In the genomic region with DNA sequence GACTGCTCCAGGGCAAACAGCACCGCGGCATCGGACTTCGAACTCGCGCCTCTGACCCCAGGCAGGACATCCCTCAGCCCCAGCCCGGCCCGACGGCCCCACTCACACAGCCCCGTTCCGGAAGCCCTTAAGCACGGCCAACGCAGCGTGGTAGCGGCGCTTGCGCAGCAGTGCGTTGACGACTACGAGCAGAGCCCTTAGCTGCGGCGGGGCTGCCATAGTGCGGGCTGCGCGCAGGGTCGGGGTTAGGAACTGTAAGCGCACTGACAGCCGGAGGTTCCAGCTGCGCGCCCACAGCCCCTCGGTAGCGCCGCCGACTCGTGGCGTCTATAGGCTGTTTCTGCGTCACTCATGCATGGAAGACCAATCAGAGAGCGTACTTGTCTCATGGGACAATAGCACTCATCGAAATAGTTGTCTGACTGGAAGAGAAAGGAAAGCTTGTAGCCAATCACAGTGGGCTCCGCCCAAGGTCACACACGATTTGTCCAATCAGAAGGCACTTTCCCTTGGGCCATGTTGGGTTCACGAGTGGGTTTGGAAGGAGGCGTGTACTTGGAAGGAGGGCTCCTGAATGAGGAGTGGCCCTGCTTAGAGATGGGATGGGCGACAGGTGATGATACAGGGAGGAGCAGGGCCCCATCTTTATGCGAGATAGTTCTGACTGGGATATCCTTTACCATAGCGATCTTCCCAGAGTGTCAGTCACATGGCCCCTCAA, we compare ENCODE assay signal across 1 cellular context.
A peak's percentile ranks its signal among the peaks of the same experiment; 100 is the strongest.
TF ChIP-seq lines count a peak whose summit lies in the region.

A gene with protein sequence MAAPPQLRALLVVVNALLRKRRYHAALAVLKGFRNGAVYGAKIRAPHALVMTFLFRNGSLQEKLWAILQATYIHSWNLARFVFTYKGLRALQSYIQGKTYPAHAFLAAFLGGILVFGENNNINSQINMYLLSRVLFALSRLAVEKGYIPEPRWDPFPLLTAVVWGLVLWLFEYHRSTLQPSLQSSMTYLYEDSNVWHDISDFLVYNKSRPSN (minus strand): TSS at position 322 of the 721 bp plus-strand sequence. CDS start 103 bp downstream, at position 219.

TF ChIP-seq in K562, 482 proteins besides CTCF, POLR2A, EP300 and RAD21 (continued from another document and continues in another):
- TF ChIP-seq, protein P1, sequence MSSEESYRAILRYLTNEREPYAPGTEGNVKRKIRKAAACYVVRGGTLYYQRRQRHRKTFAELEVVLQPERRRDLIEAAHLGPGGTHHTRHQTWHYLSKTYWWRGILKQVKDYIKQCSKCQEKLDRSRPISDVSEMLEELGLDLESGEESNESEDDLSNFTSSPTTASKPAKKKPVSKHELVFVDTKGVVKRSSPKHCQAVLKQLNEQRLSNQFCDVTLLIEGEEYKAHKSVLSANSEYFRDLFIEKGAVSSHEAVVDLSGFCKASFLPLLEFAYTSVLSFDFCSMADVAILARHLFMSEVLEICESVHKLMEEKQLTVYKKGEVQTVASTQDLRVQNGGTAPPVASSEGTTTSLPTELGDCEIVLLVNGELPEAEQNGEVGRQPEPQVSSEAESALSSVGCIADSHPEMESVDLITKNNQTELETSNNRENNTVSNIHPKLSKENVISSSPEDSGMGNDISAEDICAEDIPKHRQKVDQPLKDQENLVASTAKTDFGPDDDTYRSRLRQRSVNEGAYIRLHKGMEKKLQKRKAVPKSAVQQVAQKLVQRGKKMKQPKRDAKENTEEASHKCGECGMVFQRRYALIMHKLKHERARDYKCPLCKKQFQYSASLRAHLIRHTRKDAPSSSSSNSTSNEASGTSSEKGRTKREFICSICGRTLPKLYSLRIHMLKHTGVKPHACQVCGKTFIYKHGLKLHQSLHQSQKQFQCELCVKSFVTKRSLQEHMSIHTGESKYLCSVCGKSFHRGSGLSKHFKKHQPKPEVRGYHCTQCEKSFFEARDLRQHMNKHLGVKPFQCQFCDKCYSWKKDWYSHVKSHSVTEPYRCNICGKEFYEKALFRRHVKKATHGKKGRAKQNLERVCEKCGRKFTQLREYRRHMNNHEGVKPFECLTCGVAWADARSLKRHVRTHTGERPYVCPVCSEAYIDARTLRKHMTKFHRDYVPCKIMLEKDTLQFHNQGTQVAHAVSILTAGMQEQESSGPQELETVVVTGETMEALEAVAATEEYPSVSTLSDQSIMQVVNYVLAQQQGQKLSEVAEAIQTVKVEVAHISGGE (CRISPR knock-in tag; IDR thresholded peaks at IDR 0.05), result peak in 1 of 3 experiments; percentile 67; a peak in 1 of 6 replicates
- TF ChIP-seq, protein P2, sequence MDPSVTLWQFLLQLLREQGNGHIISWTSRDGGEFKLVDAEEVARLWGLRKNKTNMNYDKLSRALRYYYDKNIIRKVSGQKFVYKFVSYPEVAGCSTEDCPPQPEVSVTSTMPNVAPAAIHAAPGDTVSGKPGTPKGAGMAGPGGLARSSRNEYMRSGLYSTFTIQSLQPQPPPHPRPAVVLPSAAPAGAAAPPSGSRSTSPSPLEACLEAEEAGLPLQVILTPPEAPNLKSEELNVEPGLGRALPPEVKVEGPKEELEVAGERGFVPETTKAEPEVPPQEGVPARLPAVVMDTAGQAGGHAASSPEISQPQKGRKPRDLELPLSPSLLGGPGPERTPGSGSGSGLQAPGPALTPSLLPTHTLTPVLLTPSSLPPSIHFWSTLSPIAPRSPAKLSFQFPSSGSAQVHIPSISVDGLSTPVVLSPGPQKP (CRISPR knock-in tag; IDR thresholded peaks at IDR 0.05), result no peak
- TF ChIP-seq ETV6 (IDR thresholded peaks at IDR 0.05; ENCODE audit: borderline replicate concordance in 1 of 2, low read depth in 2 of 2, low read length in 1 of 2) (no peak), ETV6 (CRISPR knock-in tag; IDR thresholded peaks at IDR 0.05; ENCODE audit: borderline replicate concordance) (no peak), CHD1 (IDR thresholded peaks at IDR 0.05; ENCODE audit: low read length) (no peak), MCM3 (IDR thresholded peaks at IDR 0.05) (no peak), HSF4 (CRISPR knock-in tag; IDR thresholded peaks at IDR 0.05; ENCODE audit: borderline replicate concordance) (no peak), TEAD2 (tag; IDR thresholded peaks at IDR 0.05) (no peak), PPARD (CRISPR knock-in tag; IDR thresholded peaks at IDR 0.05) (no peak), GATA2 (CRISPR knock-in tag; IDR thresholded peaks at IDR 0.05) (no peak), CSDE1 (IDR thresholded peaks at IDR 0.05) (no peak), SMC3 (conservative IDR thresholded peaks at IDR 0.05; ENCODE audit: insufficient read depth, low read depth, low read length) (no peak), CHD4 (IDR thresholded peaks at IDR 0.05; ENCODE audit: insufficient read depth, insufficient replicate concordance, low read depth, low read length, poor library complexity, severe bottlenecking) (no peak), ZC3H4 (CRISPR knock-in tag; IDR thresholded peaks at IDR 0.05; ENCODE audit: borderline replicate concordance) (peak; percentile 75; the same call in 1 of the 2 replicates), ZNF232 (CRISPR knock-in tag; IDR thresholded peaks at IDR 0.05) (no peak; the same call in 1 of the 2 replicates), HNRNPLL (IDR thresholded peaks at IDR 0.05; ENCODE audit: low read depth, low read length, poor library complexity, severe bottlenecking) (peak; percentile 89), ZNF583 (CRISPR knock-in tag; IDR thresholded peaks at IDR 0.05) (0 out of 2 replicates have a peak, but pooled peaks have one; percentile 42), TEAD1 (CRISPR knock-in tag; IDR thresholded peaks at IDR 0.05) (peak in 1 of 2 experiments; percentile 76; a peak in 1 of 4 replicates), SREBF1 (IDR thresholded peaks at IDR 0.05; ENCODE audit: borderline replicate concordance, low read depth, low read length) (no peak), SMAD4 (CRISPR knock-in tag; conservative IDR thresholded peaks at IDR 0.05) (no peak; the same call in 1 of the 2 replicates), TAL1 (IDR thresholded peaks at IDR 0.05) (no peak), TARDBP (IDR thresholded peaks at IDR 0.05) (0 out of 2 replicates have a peak, but pooled peaks have one; percentile 46), GTF2E2 (tag; IDR thresholded peaks at IDR 0.05) (no peak), HMG20B (CRISPR knock-in tag; IDR thresholded peaks at IDR 0.05) (no peak), PHF8 (IDR thresholded peaks at IDR 0.05; ENCODE audit: borderline replicate concordance, low read length) (peak; percentile 87; the same call in 1 of the 2 replicates), ETV5 (CRISPR knock-in tag; IDR thresholded peaks at IDR 0.05; ENCODE audit: low read depth) (peak; percentile 78), NFIC (IDR thresholded peaks at IDR 0.05) (0 out of 2 replicates have a peak, but pooled peaks have one; percentile 20), NFYB (IDR thresholded peaks at IDR 0.05; ENCODE audit: extremely low read depth, insufficient read length) (peak; percentile 86), PHF20 (IDR thresholded peaks at IDR 0.05; ENCODE audit: partially characterized antibody) (peak; percentile 64), MAZ (CRISPR knock-in tag; conservative IDR thresholded peaks at IDR 0.05 in 1 of 2, IDR thresholded peaks at IDR 0.05 in 1 of 2) (peak; percentile 33 to 56; a peak in 2 of 4 replicates), U2AF1 (optimal IDR thresholded peaks at IDR 0.05; ENCODE audit: low read depth, low read length) (no peak), ZNF184 (CRISPR knock-in tag; IDR thresholded peaks at IDR 0.05) (no peak)
- TF ChIP-seq, protein P3, sequence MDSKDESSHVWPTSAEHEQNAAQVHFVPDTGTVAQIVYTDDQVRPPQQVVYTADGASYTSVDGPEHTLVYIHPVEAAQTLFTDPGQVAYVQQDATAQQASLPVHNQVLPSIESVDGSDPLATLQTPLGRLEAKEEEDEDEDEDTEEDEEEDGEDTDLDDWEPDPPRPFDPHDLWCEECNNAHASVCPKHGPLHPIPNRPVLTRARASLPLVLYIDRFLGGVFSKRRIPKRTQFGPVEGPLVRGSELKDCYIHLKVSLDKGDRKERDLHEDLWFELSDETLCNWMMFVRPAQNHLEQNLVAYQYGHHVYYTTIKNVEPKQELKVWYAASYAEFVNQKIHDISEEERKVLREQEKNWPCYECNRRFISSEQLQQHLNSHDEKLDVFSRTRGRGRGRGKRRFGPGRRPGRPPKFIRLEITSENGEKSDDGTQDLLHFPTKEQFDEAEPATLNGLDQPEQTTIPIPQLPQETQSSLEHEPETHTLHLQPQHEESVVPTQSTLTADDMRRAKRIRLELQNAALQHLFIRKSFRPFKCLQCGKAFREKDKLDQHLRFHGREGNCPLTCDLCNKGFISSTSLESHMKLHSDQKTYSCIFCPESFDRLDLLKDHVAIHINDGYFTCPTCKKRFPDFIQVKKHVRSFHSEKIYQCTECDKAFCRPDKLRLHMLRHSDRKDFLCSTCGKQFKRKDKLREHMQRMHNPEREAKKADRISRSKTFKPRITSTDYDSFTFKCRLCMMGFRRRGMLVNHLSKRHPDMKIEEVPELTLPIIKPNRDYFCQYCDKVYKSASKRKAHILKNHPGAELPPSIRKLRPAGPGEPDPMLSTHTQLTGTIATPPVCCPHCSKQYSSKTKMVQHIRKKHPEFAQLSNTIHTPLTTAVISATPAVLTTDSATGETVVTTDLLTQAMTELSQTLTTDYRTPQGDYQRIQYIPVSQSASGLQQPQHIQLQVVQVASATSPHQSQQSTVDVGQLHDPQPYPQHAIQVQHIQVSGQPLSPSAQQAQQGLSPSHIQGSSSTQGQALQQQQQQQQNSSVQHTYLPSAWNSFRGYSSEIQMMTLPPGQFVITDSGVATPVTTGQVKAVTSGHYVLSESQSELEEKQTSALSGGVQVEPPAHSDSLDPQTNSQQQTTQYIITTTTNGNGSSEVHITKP (IDR thresholded peaks at IDR 0.05; ENCODE audit: partially characterized antibody), result peak; percentile 38
- TF ChIP-seq, protein P4, sequence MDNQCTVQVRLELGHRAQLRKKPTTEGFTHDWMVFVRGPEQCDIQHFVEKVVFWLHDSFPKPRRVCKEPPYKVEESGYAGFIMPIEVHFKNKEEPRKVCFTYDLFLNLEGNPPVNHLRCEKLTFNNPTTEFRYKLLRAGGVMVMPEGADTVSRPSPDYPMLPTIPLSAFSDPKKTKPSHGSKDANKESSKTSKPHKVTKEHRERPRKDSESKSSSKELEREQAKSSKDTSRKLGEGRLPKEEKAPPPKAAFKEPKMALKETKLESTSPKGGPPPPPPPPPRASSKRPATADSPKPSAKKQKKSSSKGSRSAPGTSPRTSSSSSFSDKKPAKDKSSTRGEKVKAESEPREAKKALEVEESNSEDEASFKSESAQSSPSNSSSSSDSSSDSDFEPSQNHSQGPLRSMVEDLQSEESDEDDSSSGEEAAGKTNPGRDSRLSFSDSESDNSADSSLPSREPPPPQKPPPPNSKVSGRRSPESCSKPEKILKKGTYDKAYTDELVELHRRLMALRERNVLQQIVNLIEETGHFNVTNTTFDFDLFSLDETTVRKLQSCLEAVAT (IDR thresholded peaks at IDR 0.05), result peak; percentile 86 to 99
- TF ChIP-seq, protein P5, sequence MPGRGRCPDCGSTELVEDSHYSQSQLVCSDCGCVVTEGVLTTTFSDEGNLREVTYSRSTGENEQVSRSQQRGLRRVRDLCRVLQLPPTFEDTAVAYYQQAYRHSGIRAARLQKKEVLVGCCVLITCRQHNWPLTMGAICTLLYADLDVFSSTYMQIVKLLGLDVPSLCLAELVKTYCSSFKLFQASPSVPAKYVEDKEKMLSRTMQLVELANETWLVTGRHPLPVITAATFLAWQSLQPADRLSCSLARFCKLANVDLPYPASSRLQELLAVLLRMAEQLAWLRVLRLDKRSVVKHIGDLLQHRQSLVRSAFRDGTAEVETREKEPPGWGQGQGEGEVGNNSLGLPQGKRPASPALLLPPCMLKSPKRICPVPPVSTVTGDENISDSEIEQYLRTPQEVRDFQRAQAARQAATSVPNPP (IDR thresholded peaks at IDR 0.05; ENCODE audit: borderline replicate concordance, insufficient read depth, insufficient read length), result no peak
- TF ChIP-seq, protein P6, sequence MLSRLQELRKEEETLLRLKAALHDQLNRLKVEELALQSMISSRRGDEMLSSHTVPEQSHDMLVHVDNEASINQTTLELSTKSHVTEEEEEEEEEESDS (CRISPR knock-in tag; IDR thresholded peaks at IDR 0.05), result no peak
- TF ChIP-seq, protein P7, sequence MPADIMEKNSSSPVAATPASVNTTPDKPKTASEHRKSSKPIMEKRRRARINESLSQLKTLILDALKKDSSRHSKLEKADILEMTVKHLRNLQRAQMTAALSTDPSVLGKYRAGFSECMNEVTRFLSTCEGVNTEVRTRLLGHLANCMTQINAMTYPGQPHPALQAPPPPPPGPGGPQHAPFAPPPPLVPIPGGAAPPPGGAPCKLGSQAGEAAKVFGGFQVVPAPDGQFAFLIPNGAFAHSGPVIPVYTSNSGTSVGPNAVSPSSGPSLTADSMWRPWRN (IDR thresholded peaks at IDR 0.05; ENCODE audit: low read depth), result no peak
